ENCODE assay signal across 22 cellular contexts in the genomic region with DNA sequence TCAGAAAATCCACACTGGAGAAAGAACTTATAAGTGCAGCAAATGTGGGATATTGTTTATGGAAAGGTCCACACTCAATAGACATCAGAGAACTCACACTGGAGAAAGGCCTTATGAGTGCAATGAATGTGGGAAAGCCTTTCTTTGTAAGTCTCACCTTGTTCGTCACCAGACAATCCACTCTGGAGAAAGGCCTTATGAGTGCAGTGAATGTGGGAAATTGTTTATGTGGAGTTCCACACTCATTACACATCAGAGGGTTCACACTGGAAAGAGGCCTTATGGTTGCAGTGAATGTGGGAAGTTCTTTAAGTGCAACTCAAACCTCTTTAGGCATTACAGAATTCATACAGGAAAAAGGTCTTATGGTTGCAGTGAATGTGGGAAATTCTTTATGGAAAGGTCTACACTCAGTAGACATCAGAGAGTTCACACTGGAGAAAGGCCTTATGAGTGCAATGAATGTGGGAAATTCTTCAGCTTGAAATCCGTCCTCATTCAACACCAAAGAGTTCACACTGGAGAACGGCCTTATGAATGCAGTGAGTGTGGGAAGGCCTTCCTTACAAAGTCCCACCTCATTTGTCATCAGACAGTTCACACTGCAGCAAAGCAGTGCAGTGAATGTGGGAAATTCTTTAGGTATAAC. TPM values are rescaled to one million over a fixed set of nuclear protein-coding genes. Genes with fewer than 3 reads are reported as not detected.
DNase-seq lines count a peak whose midpoint lies in the region; ATAC-seq, FAIRE-seq and TF ChIP-seq lines count a peak whose summit lies in the region.
"Had no signal": no experiment of that assay in that cellular context is flagged by ENCODE, and none has a peak within 500 bp of the region (broad histone marks: within the 10 kb centered on the region; RNA-seq: fewer than 3 reads in every experiment).

No MANE protein-coding gene starts in this region.

- intact Hi-C loops in HepG2 (cut with micrococcal nuclease; ENCODE audit: unreplicated experiment) = no loop called here

- H3K9ac ChIP-seq in liver (ENCODE audit: low read depth in 1 of 2, low read length in 2 of 2) (no peak overlapping the region), HepG2 (ENCODE audit: insufficient read depth, low read depth, low read length) (no peak overlapping the region), adipocyte (ENCODE audit: low read length) (no peak overlapping the region)

- H3K4me1 Mint-ChIP-seq in endothelial cell (ENCODE audit: unreplicated experiment) = no peaks in the 10 kb centered on the region
- H3K4me1 Mint-ChIP-seq: GM23338 had no signal

- H3K27me3 Mint-ChIP-seq in endothelial cell (ENCODE audit: unreplicated experiment) = peaks cover 3% of the 10 kb centered on the region

- H3K27me3 ChIP-seq in liver (ENCODE audit: control insufficient read depth in 4 of 4, insufficient read depth in 4 of 4, low read length in 3 of 4) (no peaks in the 10 kb centered on the region), HepG2 (ENCODE audit: control insufficient read depth in 1 of 2, insufficient read depth in 2 of 2, low read length in 2 of 2) (no peaks in the 10 kb centered on the region), adipocyte (replicated peaks; ENCODE audit: control insufficient read depth, insufficient read depth, low read length) (no peaks in the 10 kb centered on the region)

- DNase-seq in HepG2 (ENCODE audit: low spot score) (no peak), adipocyte (ENCODE audit: low read depth) (no peak), endothelial cell (ENCODE audit: low spot score) (no peak), NCI-H1417 (lab: John Stamatoyannopoulos, UW) (no peak), C1 segment of cervical spinal cord (lab: John Stamatoyannopoulos, UW) (no peak)
- DNase-seq: AML-193; Calu3; CD8-positive, alpha-beta T cell; DMS53; DND-41; EL; H7; IMR-90; KBM-7 had no signal

- H3K9me3 ChIP-seq in liver (ENCODE audit: control insufficient read depth in 4 of 4, low read length in 3 of 4) (peaks cover 26 to 61% (median 44%) of the 10 kb centered on the region in 4 donors), HepG2 (ENCODE audit: low read length) (peaks cover 7% of the 10 kb centered on the region; the same call in 1 of the 2 replicates), adipocyte (ENCODE audit: control insufficient read depth, low read length) (peaks cover 35% of the 10 kb centered on the region)

- H3K27ac Mint-ChIP-seq in endothelial cell (ENCODE audit: unreplicated experiment) = no peak overlapping the region
- H3K27ac Mint-ChIP-seq: CD8-positive, alpha-beta T cell; GM23338 had no signal

- peaks cover 9% of the 10 kb centered on the region for H3K9me3 Mint-ChIP-seq in endothelial cell (ENCODE audit: unreplicated experiment)

- H3K36me3 ChIP-seq in liver (ENCODE audit: control insufficient read depth in 4 of 4, insufficient read depth in 3 of 4, low read depth in 1 of 4, low read length in 3 of 4) (peaks cover 2 to 34% (median 28%) of the 10 kb centered on the region in 4 donors), HepG2 (replicated peaks in 1 of 2; ENCODE audit: control insufficient read depth in 1 of 2, insufficient read depth in 2 of 2, low read length in 2 of 2) (peaks cover 2 to 11% of the 10 kb centered on the region in 2 experiments; a peak in 2 of 5 replicates), adipocyte (ENCODE audit: control insufficient read depth, insufficient read depth, low read length, severe bottlenecking) (peaks cover 65% of the 10 kb centered on the region)

- H2AFZ ChIP-seq in HepG2 (ENCODE audit: low read length) = no peak overlapping the region
- H2AFZ ChIP-seq: GM23338 had no signal

- no TSS peak for BruUV-seq in HepG2 (replicated peaks; lab: Mats Ljungman, UMichigan)

- TF ChIP-seq EP300 in HepG2 (IDR thresholded peaks at IDR 0.05; ENCODE audit: low read depth in 2 of 2, low read length in 2 of 2) = no peak
- no peak for TF ChIP-seq EP300 in HepG2 (CRISPR knock-in tag; IDR thresholded peaks at IDR 0.05; ENCODE audit: borderline replicate concordance)

- CTCF ChIA-PET in HepG2 (lab: Yijun Ruan, JAX; ENCODE audit: low intra/inter-chr PET ratio, low total read pairs) = no interaction called here

- peak overlapping the region; percentile 86 for H3K4me3 Mint-ChIP-seq in endothelial cell (ENCODE audit: unreplicated experiment)
- H3K4me3 Mint-ChIP-seq: CD8-positive, alpha-beta T cell; GM23338 had no signal

- peaks cover 71% of the 10 kb centered on the region for H3K36me3 Mint-ChIP-seq in endothelial cell (ENCODE audit: low read depth, unreplicated experiment)

- no peaks in the 10 kb centered on the region for H3K79me2 ChIP-seq in HepG2 (ENCODE audit: insufficient read depth, low read length)

- POLR2A ChIA-PET in HepG2 (lab: Yijun Ruan, JAX) = no interaction called here

- TF ChIP-seq CTCF in liver (IDR thresholded peaks at IDR 0.05; ENCODE audit: low read depth, low read length, missing input control) = no peak
- no peak for TF ChIP-seq CTCF in HepG2 (CRISPR knock-in tag; IDR thresholded peaks at IDR 0.05)
- TF ChIP-seq CTCF in endothelial cell (IDR thresholded peaks at IDR 0.05; ENCODE audit: unreplicated experiment) = no peak

- no peak overlapping the region for H3K4me2 ChIP-seq in HepG2 (ENCODE audit: low read depth, low read length)
- H3K4me2 ChIP-seq: A549, GM23338 had no signal

- H3K27ac ChIP-seq in liver (ENCODE audit: low read depth in 1 of 2, low read length in 2 of 2) = no peak overlapping the region
- H3K27ac ChIP-seq in HepG2 (ENCODE audit: extremely low read length, insufficient read depth, low read length) = no peak overlapping the region
- H3K27ac ChIP-seq: 22Rv1, A549, HL-60 had no signal

- in situ Hi-C loops in HepG2 (cut with HindIII; ENCODE audit: extremely low pct_ligation_motif_present, low pct_unique_long_range_greater_than_20kb) = no loop called here

- TF ChIP-seq POLR2A in HepG2 (IDR thresholded peaks at IDR 0.05; ENCODE audit: insufficient read depth in 1 of 2, low read depth in 2 of 2, low read length in 2 of 2) = no peak

- WGBS in liver = 96% methylated on average over 3 of the region's 3 CpGs
- 93% methylated on average over 3 of the region's 3 CpGs for WGBS in HepG2 (ENCODE audit: low lambda C conversion rate)

- ATAC-seq in HepG2 (no peak), HG02678 (IDR thresholded peaks at IDR 0.05; ENCODE audit: unreplicated experiment) (no peak)
- ATAC-seq: A549; CD8-positive, alpha-beta T cell; GM23338 had no signal

- TF ChIP-seq RAD21 in liver (IDR thresholded peaks at IDR 0.05) (no peak), HepG2 (CRISPR knock-in tag; IDR thresholded peaks at IDR 0.05) (no peak)

- FAIRE-seq in HepG2 (lab: Jason Lieb, UNC) = no peak
- FAIRE-seq: GM12892, GM18507 had no signal

- H4K20me1 ChIP-seq in HepG2 (ENCODE audit: insufficient read depth, low read length) = no peaks in the 10 kb centered on the region

- peak overlapping the region in 2 of 3 donors; percentile 44 to 55 for H3K4me3 ChIP-seq in liver (ENCODE audit: low read depth in 1 of 3, low read length in 3 of 3)
- no peak overlapping the region for H3K4me3 ChIP-seq in HepG2 (replicated peaks in 1 of 3; ENCODE audit: insufficient read depth in 1 of 3, low read depth in 2 of 3, low read length in 3 of 3)
- peak overlapping the region; percentile 45 for H3K4me3 ChIP-seq in adipocyte (ENCODE audit: low read length)
- H3K4me3 ChIP-seq: A549, GM23338 had no signal

- no peaks in the 10 kb centered on the region for H3K4me1 ChIP-seq in liver (ENCODE audit: control insufficient read depth in 4 of 4, insufficient read depth in 4 of 4, low read length in 3 of 4)
- no peaks in the 10 kb centered on the region for H3K4me1 ChIP-seq in HepG2 (ENCODE audit: insufficient read depth, low read length)
- H3K4me1 ChIP-seq in adipocyte (ENCODE audit: control insufficient read depth, insufficient read depth, low read length) = no peaks in the 10 kb centered on the region
- H3K4me1 ChIP-seq: A549 had no signal

RNA-seq across cellular contexts. Expression of a gene that starts 12.0 kb away (rescaled TPM):
- total RNA-seq in liver = 10 to 100 TPM in 1 of 2 donors, 1 to 10 TPM in 1; 7.3 to 13.9 TPM
- 1 to 10 TPM; 1.8 to 3.4 TPM for polyA plus RNA-seq in liver
- 24.9 and 29.4 TPM in 2 replicates for total RNA-seq in HepG2 (2016; rRNA removed; fragmentation: Illumina TruSeq; extraction: Trizol)
- 2.4 and 4.3 TPM in 2 replicates for total RNA-seq in HepG2 (2016; cell fraction: cytosol; rRNA removed; fragmentation: Illumina TruSeq; extraction: Trizol; ENCODE audit: low read depth)
- 27.4 and 29.3 TPM in 2 replicates for total RNA-seq in HepG2 (2016; cell fraction: insoluble cytoplasmic fraction; rRNA removed; fragmentation: Illumina TruSeq; extraction: Trizol)
- 11.2 and 12.3 TPM in 2 replicates for total RNA-seq in HepG2 (2016; cell fraction: membrane; rRNA removed; fragmentation: Illumina TruSeq; extraction: Trizol)
- total RNA-seq in HepG2 (2016; cell fraction: nucleus; rRNA removed; fragmentation: Illumina TruSeq; extraction: Trizol) = 31.8 and 35.6 TPM in 2 replicates
- 19.5 and 19.6 TPM in 2 replicates for polyA plus RNA-seq in HepG2 (2011; rRNA removed)
- 11.8 and 12.3 TPM in 2 replicates for polyA plus RNA-seq in HepG2 (2011; cell fraction: cytosol; rRNA removed)
- 31.4 and 37.4 TPM in 2 replicates for polyA plus RNA-seq in HepG2 (2011; cell fraction: nucleus; rRNA removed)
- 11.6 and 12.0 TPM in 2 replicates for polyA plus RNA-seq in HepG2 (2012)
- polyA plus RNA-seq in HepG2 (2016; cell fraction: cytosol; fragmentation: Illumina TruSeq; extraction: Trizol; ENCODE audit: low read depth) = 0.79 and 1.1 TPM in 2 replicates
- polyA plus RNA-seq in HepG2 (2016; cell fraction: insoluble cytoplasmic fraction; fragmentation: Illumina TruSeq; extraction: Trizol; ENCODE audit: low read depth) = 15.8 and 17.0 TPM in 2 replicates
- polyA plus RNA-seq in HepG2 (2016; cell fraction: membrane; fragmentation: Illumina TruSeq; extraction: Trizol; ENCODE audit: low read depth) = 3.6 and 4.5 TPM in 2 replicates
- 45.4 and 45.8 TPM in 2 replicates for polyA plus RNA-seq in HepG2 (2016; cell fraction: nucleus; fragmentation: Illumina TruSeq; extraction: Trizol; ENCODE audit: insufficient read depth, low read depth)
- 15.8 and 36.1 TPM in 2 replicates for polyA minus RNA-seq in HepG2 (2011; rRNA and poly(A)+ RNA removed; ENCODE audit: low replicate concordance)
- 10.5 and 13.1 TPM in 2 replicates for polyA minus RNA-seq in HepG2 (2011; cell fraction: cytosol; rRNA and poly(A)+ RNA removed)
- polyA minus RNA-seq in HepG2 (2011; cell fraction: nucleus; rRNA and poly(A)+ RNA removed) = 30.3 and 34.6 TPM in 2 replicates
- total RNA-seq in endothelial cell (ENCODE audit: unreplicated experiment) = 26.1 TPM

RNA-seq across cellular contexts. Expression of a gene that starts 14.3 kb away (rescaled TPM):
- total RNA-seq in liver = 1 to 10 TPM; 2.8 to 6.1 TPM
- 1 to 10 TPM; 3.1 to 4.2 TPM for polyA plus RNA-seq in liver
- total RNA-seq in HepG2 (2016; rRNA removed; fragmentation: Illumina TruSeq; extraction: Trizol) = 13.3 and 20.5 TPM in 2 replicates
- total RNA-seq in HepG2 (2016; cell fraction: cytosol; rRNA removed; fragmentation: Illumina TruSeq; extraction: Trizol; ENCODE audit: low read depth) = 6.0 and 7.5 TPM in 2 replicates
- 14.1 and 20.3 TPM in 2 replicates for total RNA-seq in HepG2 (2016; cell fraction: insoluble cytoplasmic fraction; rRNA removed; fragmentation: Illumina TruSeq; extraction: Trizol)
- 5.7 and 5.9 TPM in 2 replicates for total RNA-seq in HepG2 (2016; cell fraction: membrane; rRNA removed; fragmentation: Illumina TruSeq; extraction: Trizol)
- total RNA-seq in HepG2 (2016; cell fraction: nucleus; rRNA removed; fragmentation: Illumina TruSeq; extraction: Trizol) = 7.0 and 7.7 TPM in 2 replicates
- polyA plus RNA-seq in HepG2 (2011; rRNA removed) = 16.8 and 17.7 TPM in 2 replicates
- 19.8 and 24.4 TPM in 2 replicates for polyA plus RNA-seq in HepG2 (2011; cell fraction: cytosol; rRNA removed)
- polyA plus RNA-seq in HepG2 (2011; cell fraction: nucleus; rRNA removed) = 3.5 and 5.8 TPM in 2 replicates
- polyA plus RNA-seq in HepG2 (2012) = 12.0 and 12.7 TPM in 2 replicates
- polyA plus RNA-seq in HepG2 (2016; cell fraction: cytosol; fragmentation: Illumina TruSeq; extraction: Trizol; ENCODE audit: low read depth) = 3.7 and 5.0 TPM in 2 replicates
- polyA plus RNA-seq in HepG2 (2016; cell fraction: insoluble cytoplasmic fraction; fragmentation: Illumina TruSeq; extraction: Trizol; ENCODE audit: low read depth) = 20.2 and 24.5 TPM in 2 replicates
- 2.9 TPM in 2 replicates for polyA plus RNA-seq in HepG2 (2016; cell fraction: membrane; fragmentation: Illumina TruSeq; extraction: Trizol; ENCODE audit: low read depth)
- polyA plus RNA-seq in HepG2 (2016; cell fraction: nucleus; fragmentation: Illumina TruSeq; extraction: Trizol; ENCODE audit: insufficient read depth, low read depth) = 10.9 and 11.1 TPM in 2 replicates
- polyA minus RNA-seq in HepG2 (2011; rRNA and poly(A)+ RNA removed; ENCODE audit: low replicate concordance) = 6.7 and 11.3 TPM in 2 replicates
- polyA minus RNA-seq in HepG2 (2011; cell fraction: cytosol; rRNA and poly(A)+ RNA removed) = 1.8 and 6.1 TPM in 2 replicates
- polyA minus RNA-seq in HepG2 (2011; cell fraction: nucleus; rRNA and poly(A)+ RNA removed) = 3.6 and 6.2 TPM in 2 replicates
- total RNA-seq in endothelial cell (ENCODE audit: unreplicated experiment) = 13.0 TPM

RNA-seq across cellular contexts. Expression of a gene that starts 14.3 kb away (rescaled TPM):
- total RNA-seq in liver (1 to 10 TPM; 1.7 to 1.8 TPM), HepG2 (2016; rRNA removed; fragmentation: Illumina TruSeq; extraction: Trizol) (2.1 and 2.6 TPM in 2 replicates), endothelial cell (ENCODE audit: unreplicated experiment) (4.8 TPM)
- polyA plus RNA-seq in liver (under 1 TPM; 0.22 to 0.33 TPM), HepG2 (2011; rRNA removed) (2.0 and 2.2 TPM in 2 replicates)
- 0.40 and 0.44 TPM in 2 replicates for total RNA-seq in HepG2 (2016; cell fraction: cytosol; rRNA removed; fragmentation: Illumina TruSeq; extraction: Trizol; ENCODE audit: low read depth)
- 2.2 and 2.6 TPM in 2 replicates for total RNA-seq in HepG2 (2016; cell fraction: insoluble cytoplasmic fraction; rRNA removed; fragmentation: Illumina TruSeq; extraction: Trizol)
- total RNA-seq in HepG2 (2016; cell fraction: membrane; rRNA removed; fragmentation: Illumina TruSeq; extraction: Trizol) = 1.0 TPM in 2 replicates
- total RNA-seq in HepG2 (2016; cell fraction: nucleus; rRNA removed; fragmentation: Illumina TruSeq; extraction: Trizol) = 3.1 and 4.6 TPM in 2 replicates
- 0.71 and 1.3 TPM in 2 replicates for polyA plus RNA-seq in HepG2 (2011; cell fraction: cytosol; rRNA removed)
- 3.0 and 5.3 TPM in 2 replicates for polyA plus RNA-seq in HepG2 (2011; cell fraction: nucleus; rRNA removed)
- 2.5 TPM in 2 replicates for polyA plus RNA-seq in HepG2 (2012)
- polyA plus RNA-seq in HepG2 (2016; cell fraction: cytosol; fragmentation: Illumina TruSeq; extraction: Trizol; ENCODE audit: low read depth) = 0.24 and 0.31 TPM in 2 replicates
- polyA plus RNA-seq in HepG2 (2016; cell fraction: insoluble cytoplasmic fraction; fragmentation: Illumina TruSeq; extraction: Trizol; ENCODE audit: low read depth) = 1.3 and 1.4 TPM in 2 replicates
- 0.37 and 0.50 TPM in 2 replicates for polyA plus RNA-seq in HepG2 (2016; cell fraction: membrane; fragmentation: Illumina TruSeq; extraction: Trizol; ENCODE audit: low read depth)
- polyA plus RNA-seq in HepG2 (2016; cell fraction: nucleus; fragmentation: Illumina TruSeq; extraction: Trizol; ENCODE audit: insufficient read depth, low read depth) = 4.6 and 5.6 TPM in 2 replicates
- polyA minus RNA-seq in HepG2 (2011; rRNA and poly(A)+ RNA removed; ENCODE audit: low replicate concordance) = 4.5 and 5.7 TPM in 2 replicates
- 2.1 and 2.2 TPM in 2 replicates for polyA minus RNA-seq in HepG2 (2011; cell fraction: cytosol; rRNA and poly(A)+ RNA removed)
- polyA minus RNA-seq in HepG2 (2011; cell fraction: nucleus; rRNA and poly(A)+ RNA removed) = 4.8 and 6.3 TPM in 2 replicates

RNA-seq across cellular contexts. Expression of a gene that starts 26.6 kb away (rescaled TPM):
- total RNA-seq in liver (1 to 10 TPM; 3.2 to 5.6 TPM), HepG2 (2016; rRNA removed; fragmentation: Illumina TruSeq; extraction: Trizol) (8.0 and 9.5 TPM in 2 replicates), endothelial cell (ENCODE audit: unreplicated experiment) (15.7 TPM)
- polyA plus RNA-seq in liver (1 to 10 TPM in 1 of 2 donors, under 1 TPM in 1; 0.90 to 1.3 TPM), HepG2 (2011; rRNA removed) (3.4 and 3.6 TPM in 2 replicates)
- total RNA-seq in HepG2 (2016; cell fraction: cytosol; rRNA removed; fragmentation: Illumina TruSeq; extraction: Trizol; ENCODE audit: low read depth) = 0.61 and 1.1 TPM in 2 replicates
- total RNA-seq in HepG2 (2016; cell fraction: insoluble cytoplasmic fraction; rRNA removed; fragmentation: Illumina TruSeq; extraction: Trizol) = 7.7 and 8.9 TPM in 2 replicates
- total RNA-seq in HepG2 (2016; cell fraction: membrane; rRNA removed; fragmentation: Illumina TruSeq; extraction: Trizol) = 3.0 and 3.4 TPM in 2 replicates
- total RNA-seq in HepG2 (2016; cell fraction: nucleus; rRNA removed; fragmentation: Illumina TruSeq; extraction: Trizol) = 5.9 and 7.0 TPM in 2 replicates
- 1.8 and 2.7 TPM in 2 replicates for polyA plus RNA-seq in HepG2 (2011; cell fraction: cytosol; rRNA removed)
- polyA plus RNA-seq in HepG2 (2011; cell fraction: nucleus; rRNA removed) = 3.0 and 4.8 TPM in 2 replicates
- polyA plus RNA-seq in HepG2 (2012) = 3.5 and 4.1 TPM in 2 replicates
- polyA plus RNA-seq in HepG2 (2016; cell fraction: cytosol; fragmentation: Illumina TruSeq; extraction: Trizol; ENCODE audit: low read depth) = 0.17 TPM in 2 replicates
- polyA plus RNA-seq in HepG2 (2016; cell fraction: insoluble cytoplasmic fraction; fragmentation: Illumina TruSeq; extraction: Trizol; ENCODE audit: low read depth) = 4.3 and 4.6 TPM in 2 replicates
- 0.69 and 0.74 TPM in 2 replicates for polyA plus RNA-seq in HepG2 (2016; cell fraction: membrane; fragmentation: Illumina TruSeq; extraction: Trizol; ENCODE audit: low read depth)
- 7.8 and 9.4 TPM in 2 replicates for polyA plus RNA-seq in HepG2 (2016; cell fraction: nucleus; fragmentation: Illumina TruSeq; extraction: Trizol; ENCODE audit: insufficient read depth, low read depth)
- polyA minus RNA-seq in HepG2 (2011; rRNA and poly(A)+ RNA removed; ENCODE audit: low replicate concordance) = 8.4 and 9.2 TPM in 2 replicates
- 4.4 and 6.1 TPM in 2 replicates for polyA minus RNA-seq in HepG2 (2011; cell fraction: cytosol; rRNA and poly(A)+ RNA removed)
- 3.9 and 5.5 TPM in 2 replicates for polyA minus RNA-seq in HepG2 (2011; cell fraction: nucleus; rRNA and poly(A)+ RNA removed)

RNA-seq across cellular contexts. Expression of a gene that starts 33.3 kb away (rescaled TPM):
- total RNA-seq in liver (1 to 10 TPM; 7.6 to 8.2 TPM), HepG2 (2016; rRNA removed; fragmentation: Illumina TruSeq; extraction: Trizol) (10.1 and 14.0 TPM in 2 replicates), endothelial cell (ENCODE audit: unreplicated experiment) (13.7 TPM)
- polyA plus RNA-seq in liver (1 to 10 TPM; 1.2 to 1.4 TPM), HepG2 (2011; rRNA removed) (3.0 and 3.7 TPM in 2 replicates)
- 1.7 and 1.8 TPM in 2 replicates for total RNA-seq in HepG2 (2016; cell fraction: cytosol; rRNA removed; fragmentation: Illumina TruSeq; extraction: Trizol; ENCODE audit: low read depth)
- 9.0 and 13.5 TPM in 2 replicates for total RNA-seq in HepG2 (2016; cell fraction: insoluble cytoplasmic fraction; rRNA removed; fragmentation: Illumina TruSeq; extraction: Trizol)
- total RNA-seq in HepG2 (2016; cell fraction: membrane; rRNA removed; fragmentation: Illumina TruSeq; extraction: Trizol) = 6.0 and 7.0 TPM in 2 replicates
- 11.7 and 13.5 TPM in 2 replicates for total RNA-seq in HepG2 (2016; cell fraction: nucleus; rRNA removed; fragmentation: Illumina TruSeq; extraction: Trizol)
- polyA plus RNA-seq in HepG2 (2011; cell fraction: cytosol; rRNA removed) = 1.5 and 3.0 TPM in 2 replicates
- 8.1 and 8.6 TPM in 2 replicates for polyA plus RNA-seq in HepG2 (2011; cell fraction: nucleus; rRNA removed)
- polyA plus RNA-seq in HepG2 (2012) = 2.4 and 2.5 TPM in 2 replicates
- polyA plus RNA-seq in HepG2 (2016; cell fraction: cytosol; fragmentation: Illumina TruSeq; extraction: Trizol; ENCODE audit: low read depth) = 0.35 and 0.54 TPM in 2 replicates
- 6.0 and 7.0 TPM in 2 replicates for polyA plus RNA-seq in HepG2 (2016; cell fraction: insoluble cytoplasmic fraction; fragmentation: Illumina TruSeq; extraction: Trizol; ENCODE audit: low read depth)
- 1.5 and 1.9 TPM in 2 replicates for polyA plus RNA-seq in HepG2 (2016; cell fraction: membrane; fragmentation: Illumina TruSeq; extraction: Trizol; ENCODE audit: low read depth)
- 7.0 and 7.2 TPM in 2 replicates for polyA plus RNA-seq in HepG2 (2016; cell fraction: nucleus; fragmentation: Illumina TruSeq; extraction: Trizol; ENCODE audit: insufficient read depth, low read depth)
- polyA minus RNA-seq in HepG2 (2011; rRNA and poly(A)+ RNA removed; ENCODE audit: low replicate concordance) = 24.0 and 24.2 TPM in 2 replicates
- 3.7 and 5.4 TPM in 2 replicates for polyA minus RNA-seq in HepG2 (2011; cell fraction: cytosol; rRNA and poly(A)+ RNA removed)
- polyA minus RNA-seq in HepG2 (2011; cell fraction: nucleus; rRNA and poly(A)+ RNA removed) = 51.2 and 58.4 TPM in 2 replicates

Comparison
In these comparisons a context has a peak if more than half of its experiments do, and no peak if none do; other contexts are left out.
1. H3K4me3 ChIP-seq: peak in liver (2 of 3) and adipocyte (single experiment); none in HepG2 (0 of 3).